10 cellular contexts compared by ENCODE assay signal in genomic region chr10:43230101-43230908, GRCh38. TPM values are rescaled to one million over a fixed set of nuclear protein-coding genes. Genes with fewer than 3 reads are reported as not detected.
DNase-seq lines count a peak whose midpoint lies in the region; ATAC-seq and TF ChIP-seq lines count a peak whose summit lies in the region.
"Had no signal": no experiment of that assay in that cellular context is flagged by ENCODE, and none has a peak within 500 bp of the region (broad histone marks: within the 10 kb centered on the region; RNA-seq: fewer than 3 reads in every experiment).

No MANE protein-coding gene starts in this region.

- H3K27me3 ChIP-seq in breast epithelium, result peaks cover 0 to 23% of the 10 kb centered on the region in 2 donors
- no peaks in the 10 kb centered on the region for H3K27me3 ChIP-seq in aorta (ENCODE audit: control insufficient read depth in 1 of 2, insufficient read depth in 2 of 2, low read length in 1 of 2)

- H3K4me3 Mint-ChIP-seq in MCF 10A (ENCODE audit: unreplicated experiment) (no peak overlapping the region), chondrocyte (ENCODE audit: unreplicated experiment) (no peak overlapping the region), mesothelial cell of epicardium (peak overlapping the region; percentile 8)

- H3K4me3 ChIP-seq in breast epithelium (peak overlapping the region in 2 of 3 donors; percentile 62 to 68), aorta (ENCODE audit: low read length in 2 of 2) (no peak overlapping the region)

- intact Hi-C loops in breast epithelium (cut with DNase I; ENCODE audit: low total_unique reads) (no loop called here), MCF 10A (cut with micrococcal nuclease) (no loop called here), aorta (cut with DNase I) (no loop called here)

- no peaks in the 10 kb centered on the region for H3K4me1 ChIP-seq in breast epithelium
- H3K4me1 ChIP-seq in aorta (ENCODE audit: control insufficient read depth in 1 of 2, insufficient read depth in 2 of 2, low read length in 2 of 2), result no peaks in the 10 kb centered on the region

- WGBS in aorta, 2 donors, result 28 to 33% methylated on average over 32 to 35 of the region's 35 CpGs

- no peak for ATAC-seq in aorta (ENCODE audit: low FRiP score)
- no peak for ATAC-seq in GM21423 (IDR thresholded peaks at IDR 0.05; ENCODE audit: unreplicated experiment)

- H3K27ac ChIP-seq in breast epithelium, result no peak overlapping the region
- no peak overlapping the region for H3K27ac ChIP-seq in aorta (ENCODE audit: low read depth in 1 of 2, low read length in 2 of 2)
- H3K27ac ChIP-seq: C4-2B had no signal

- H3K27ac Mint-ChIP-seq in MCF 10A (ENCODE audit: low read depth, unreplicated experiment), result no peak overlapping the region
- H3K27ac Mint-ChIP-seq in chondrocyte (ENCODE audit: unreplicated experiment), result no peak overlapping the region
- H3K27ac Mint-ChIP-seq in mesothelial cell of epicardium, result no peak overlapping the region

- POLR2A ChIA-PET in MCF 10A (lab: Yijun Ruan, JAX), result interaction anchor here (0.8 kb wide), 1 partner anchor 17 kb away, joined by 3 read pairs; no protein-coding TSS in a partner anchor

- H3K27me3 Mint-ChIP-seq in MCF 10A (ENCODE audit: insufficient read depth, unreplicated experiment) (peaks cover 5% of the 10 kb centered on the region), chondrocyte (ENCODE audit: low read depth) (peaks cover 55% of the 10 kb centered on the region), mesothelial cell of epicardium (ENCODE audit: low read depth) (peaks cover 89% of the 10 kb centered on the region)

- TF ChIP-seq POLR2A in breast epithelium (IDR thresholded peaks at IDR 0.05), result no peak

- no peaks in the 10 kb centered on the region for H3K9me3 ChIP-seq in breast epithelium
- H3K9me3 ChIP-seq in aorta (ENCODE audit: control insufficient read depth, low read length), result no peaks in the 10 kb centered on the region

- CTCF ChIA-PET in MCF 10A (lab: Yijun Ruan, JAX), result interaction anchor here (0.7 kb wide), 1 partner anchor 33 kb away, joined by 3 read pairs; no protein-coding TSS in a partner anchor

- no peak for TF ChIP-seq CTCF in breast epithelium (IDR thresholded peaks at IDR 0.05)
- no peak for TF ChIP-seq CTCF in MCF 10A (IDR thresholded peaks at IDR 0.05; ENCODE audit: unreplicated experiment)
- TF ChIP-seq CTCF in chondrocyte (IDR thresholded peaks at IDR 0.05), result no peak
- no peak for TF ChIP-seq CTCF in mesothelial cell of epicardium (IDR thresholded peaks at IDR 0.05; ENCODE audit: unreplicated experiment)

- H3K9me3 Mint-ChIP-seq in MCF 10A (ENCODE audit: unreplicated experiment) (no peaks in the 10 kb centered on the region), chondrocyte (ENCODE audit: low read depth) (no peaks in the 10 kb centered on the region), mesothelial cell of epicardium (no peaks in the 10 kb centered on the region)

- H3K36me3 ChIP-seq in breast epithelium (no peaks in the 10 kb centered on the region), aorta (ENCODE audit: control insufficient read depth in 1 of 2, insufficient read depth in 2 of 2, low read length in 1 of 2) (no peaks in the 10 kb centered on the region)

- H3K4me1 Mint-ChIP-seq in MCF 10A (ENCODE audit: insufficient read depth, unreplicated experiment), result no peaks in the 10 kb centered on the region
- H3K4me1 Mint-ChIP-seq in chondrocyte (ENCODE audit: low read depth), result peaks cover 6% of the 10 kb centered on the region
- peaks cover 3% of the 10 kb centered on the region for H3K4me1 Mint-ChIP-seq in mesothelial cell of epicardium

- peak in 1 of 2 donors; percentile 17 for DNase-seq in breast epithelium (ENCODE audit: low spot score in 2 of 2)
- DNase-seq in MCF 10A (ENCODE audit: unreplicated experiment), result no peak
- peak; percentile 82 for DNase-seq in chondrocyte (ENCODE audit: low spot score)
- DNase-seq in mesothelial cell of epicardium (ENCODE audit: low spot score in 2 of 2, unreplicated experiment in 2 of 2), result peak; percentile 13 to 31
- peak; percentile 29 to 67 for DNase-seq in aorta
- no peak for DNase-seq in NCI-H1417 treated with DMSO at 0.1 percent for 48 hours (lab: John Stamatoyannopoulos, UW)
- DNase-seq in NCI-H2029 treated with DMSO at 0.1 percent for 48 hours (lab: John Stamatoyannopoulos, UW), result no peak
- DNase-seq: MV-4-11 had no signal

- no TSS peak for BruUV-seq in MCF 10A (replicated peaks; lab: Mats Ljungman, UMichigan)

- H3K36me3 Mint-ChIP-seq in MCF 10A (ENCODE audit: insufficient read depth, unreplicated experiment), result no peaks in the 10 kb centered on the region
- no peaks in the 10 kb centered on the region for H3K36me3 Mint-ChIP-seq in chondrocyte (ENCODE audit: low read depth)
- no peaks in the 10 kb centered on the region for H3K36me3 Mint-ChIP-seq in mesothelial cell of epicardium

RNA-seq across cellular contexts. Expression of gene RASGEF1A, which starts 36.6 kb away (rescaled TPM):
- total RNA-seq in breast epithelium, result 10 to 100 TPM in 2 of 3 donors, 1 to 10 TPM in 1; 1.1 to 15.8 (median 11.5) TPM
- total RNA-seq in MCF 10A (2022), result not detected in 2 replicates
- total RNA-seq in chondrocyte, result 0.05 to 0.18 TPM in 2 of 3 replicates, not detected in the other
- 1.5 to 1.6 TPM (median 1.5 TPM) in 3 replicates for total RNA-seq in mesothelial cell of epicardium
- total RNA-seq in aorta, result 1 to 10 TPM; 1.9 to 3.1 TPM
- 1 to 10 TPM in 1 of 2 donors, not detected in 1; 3.9 TPM for polyA plus RNA-seq in aorta

Comparison
In these comparisons a context has a peak if more than half of its experiments do, and no peak if none do; other contexts are left out.
1. DNase-seq: peak in chondrocyte (single experiment), mesothelial cell of epicardium (2 of 2) and aorta (2 of 2); none in MCF 10A (single experiment), NCI-H1417 treated with DMSO at 0.1 percent for 48 hours (single experiment) and NCI-H2029 treated with DMSO at 0.1 percent for 48 hours (single experiment).
2. H3K4me3 ChIP-seq: peak in breast epithelium (2 of 3); none in aorta (0 of 2).